16 cellular contexts compared by ENCODE assay signal in genomic region chr9:137986268-137987099, GRCh38.
DNase-seq lines count a peak whose midpoint lies in the region; ATAC-seq and TF ChIP-seq lines count a peak whose summit lies in the region.
"Had no signal": no experiment of that assay in that cellular context is flagged by ENCODE, and none has a peak within 500 bp of the region (broad histone marks: within the 10 kb centered on the region; RNA-seq: fewer than 3 reads in every experiment).

No MANE protein-coding gene starts in this region.

- no peak overlapping the region for H2AFZ ChIP-seq in H9 (ENCODE audit: low read length)

- H3K27ac ChIP-seq in H9 (ENCODE audit: insufficient read length, low read depth, low read length) (no peak overlapping the region), spleen (no peak overlapping the region)
- H3K27ac ChIP-seq: C4-2B had no signal

- no peak for ATAC-seq in GM21528 (IDR thresholded peaks at IDR 0.05; ENCODE audit: low FRiP score, unreplicated experiment)

- TF ChIP-seq CTCF in H9 (conservative IDR thresholded peaks at IDR 0.05) (no peak), spleen (IDR thresholded peaks at IDR 0.05 in 8 of 11, conservative IDR thresholded peaks at IDR 0.05 in 3 of 11) (no peak)

- no peak for TF ChIP-seq POLR2A in spleen (IDR thresholded peaks at IDR 0.05)

- no peak overlapping the region for H3K9ac ChIP-seq in H9 (ENCODE audit: extremely low read depth, insufficient read length, low read length)

- no CpG with 5 or more reads among the region's 22 CpGs for WGBS in H9 (ENCODE audit: extremely low coverage, insufficient read length, low lambda C conversion rate)
- 80 to 82% (median 80%) methylated on average over 17 to 22 of the region's 22 CpGs for WGBS in spleen, 5 donors

- H3K4me3 Mint-ChIP-seq in H9, result no peak overlapping the region

- H3T11ph ChIP-seq in H9 (ENCODE audit: low read length), result no peak overlapping the region

- H2BK12ac ChIP-seq in H9 (ENCODE audit: insufficient read length, low read depth, low read length), result no peak overlapping the region

- no peaks in the 10 kb centered on the region for H3K4me1 Mint-ChIP-seq in H9

- H3K27ac Mint-ChIP-seq in H9, result peak overlapping the region in 2 of 3 experiments; percentile 39 to 45; a peak in 1 of 7 replicates

- no peak overlapping the region for H4K91ac ChIP-seq in H9 (ENCODE audit: insufficient read length, low read depth, low read length)

- H3K56ac ChIP-seq in H9 (ENCODE audit: insufficient read length, low read depth, low read length), result no peak overlapping the region

- H4K20me1 ChIP-seq in H9 (ENCODE audit: control insufficient read depth, insufficient read depth, insufficient read length), result no peaks in the 10 kb centered on the region

- H2BK20ac ChIP-seq in H9 (ENCODE audit: low read depth, low read length, poor library complexity, severe bottlenecking), result no peak overlapping the region

- no peak overlapping the region for H2BK5ac ChIP-seq in H9 (ENCODE audit: insufficient read length, low read length)

- no peak overlapping the region for H2AK5ac ChIP-seq in H9 (ENCODE audit: insufficient read length, low read length)

- peaks cover 64 to 87% (median 82%) of the 10 kb centered on the region in 3 experiments for H3K36me3 Mint-ChIP-seq in H9 (ENCODE audit: insufficient read depth in 1 of 3, low read depth in 3 of 3)

- H3K23ac ChIP-seq in H9 (ENCODE audit: insufficient read length, low read depth, low read length), result no peak overlapping the region

- no peak overlapping the region for H4K8ac ChIP-seq in H9 (replicated peaks; ENCODE audit: insufficient read length, low read depth, low read length)

- H2BK120ac ChIP-seq in H9 (ENCODE audit: low read depth, low read length, poor library complexity, severe bottlenecking), result no peak overlapping the region

- no peak overlapping the region for H3K4ac ChIP-seq in H9 (ENCODE audit: low read depth, low read length)

- no peak overlapping the region for H3K4me3 ChIP-seq in spleen

- H3K4me1 ChIP-seq in H9 (ENCODE audit: insufficient read depth, low read length) (no peaks in the 10 kb centered on the region), spleen (no peaks in the 10 kb centered on the region)

- H3K4me2 ChIP-seq in H9 (ENCODE audit: insufficient read depth, insufficient read length, low read length), result no peak overlapping the region

- H3K9me3 Mint-ChIP-seq in H9, result peaks cover 43 to 53% of the 10 kb centered on the region in 2 experiments

- H3K14ac ChIP-seq in H9 (ENCODE audit: insufficient read depth, low read length), result no peak overlapping the region; the same call in 1 of the 2 replicates

- no peak overlapping the region for H4K5ac ChIP-seq in H9 (ENCODE audit: insufficient read length, low read depth, low read length)

- H3K9me3 ChIP-seq in H9 (ENCODE audit: control insufficient read depth, low read depth, low read length) (peaks cover 20% of the 10 kb centered on the region), spleen (no peaks in the 10 kb centered on the region)

- intact Hi-C loops in spleen (cut with DNase I; ENCODE audit: low total_unique reads), result no loop called here

- H3K27me3 Mint-ChIP-seq in H9 (ENCODE audit: low read depth), result peaks cover 4% of the 10 kb centered on the region; the same call in 1 of the 2 replicates

- no peaks in the 10 kb centered on the region for H3K36me3 ChIP-seq in spleen

- no peaks in the 10 kb centered on the region for H3K27me3 ChIP-seq in H9 (ENCODE audit: insufficient read depth, low read length)
- H3K27me3 ChIP-seq in spleen (replicated peaks in 1 of 7), result peaks cover 0 to 84% (median 0%) of the 10 kb centered on the region in 7 donors

- no peaks in the 10 kb centered on the region for H3K79me2 ChIP-seq in H9 (ENCODE audit: insufficient read depth, low read length)

- no peak overlapping the region for H2BK15ac ChIP-seq in H9 (ENCODE audit: low read depth, low read length)

- H3K23me2 ChIP-seq in H9 (ENCODE audit: insufficient read length, low read depth, low read length, poor library complexity, severe bottlenecking), result no peaks in the 10 kb centered on the region

- no peak overlapping the region for H3K18ac ChIP-seq in H9 (ENCODE audit: insufficient read length, low read depth, low read length)

- H3K79me1 ChIP-seq in H9 (ENCODE audit: insufficient read depth, low read depth, low read length, poor library complexity, severe bottlenecking), result no peaks in the 10 kb centered on the region

- peak; percentile 6 for DNase-seq in AG20443 (ENCODE audit: low spot score)
- DNase-seq in H9, result no peak
- peak; percentile 8 for DNase-seq in iPS-NIHi7 (ENCODE audit: extremely low spot score)
- DNase-seq in spleen, result peak; percentile 62
- no peak for DNase-seq in cerebellum (ENCODE audit: low spot score)
- no peak for DNase-seq in Kasumi-1 (lab: John Stamatoyannopoulos, UW)
- DNase-seq: AML-193, DMS79, IMR-90, NCI-H1417 treated with DMSO at 0.1 percent for 48 hours, NCI-H187 treated with DMSO at 0.1 percent for 48 hours, NCI-H2227 treated with DMSO at 0.1 percent for 48 hours, NCI-H510A treated with DMSO at 0.1 percent for 48 hours, NCI-H774 had no signal

Comparison
In these comparisons a context has a peak if more than half of its experiments do, and no peak if none do; other contexts are left out.
1. DNase-seq: peak in AG20443 (single experiment), iPS-NIHi7 (single experiment) and spleen (single experiment); none in H9 (single experiment), cerebellum (single experiment) and Kasumi-1 (0 of 2).